2 cellular contexts compared by ENCODE assay signal in the genomic region with DNA sequence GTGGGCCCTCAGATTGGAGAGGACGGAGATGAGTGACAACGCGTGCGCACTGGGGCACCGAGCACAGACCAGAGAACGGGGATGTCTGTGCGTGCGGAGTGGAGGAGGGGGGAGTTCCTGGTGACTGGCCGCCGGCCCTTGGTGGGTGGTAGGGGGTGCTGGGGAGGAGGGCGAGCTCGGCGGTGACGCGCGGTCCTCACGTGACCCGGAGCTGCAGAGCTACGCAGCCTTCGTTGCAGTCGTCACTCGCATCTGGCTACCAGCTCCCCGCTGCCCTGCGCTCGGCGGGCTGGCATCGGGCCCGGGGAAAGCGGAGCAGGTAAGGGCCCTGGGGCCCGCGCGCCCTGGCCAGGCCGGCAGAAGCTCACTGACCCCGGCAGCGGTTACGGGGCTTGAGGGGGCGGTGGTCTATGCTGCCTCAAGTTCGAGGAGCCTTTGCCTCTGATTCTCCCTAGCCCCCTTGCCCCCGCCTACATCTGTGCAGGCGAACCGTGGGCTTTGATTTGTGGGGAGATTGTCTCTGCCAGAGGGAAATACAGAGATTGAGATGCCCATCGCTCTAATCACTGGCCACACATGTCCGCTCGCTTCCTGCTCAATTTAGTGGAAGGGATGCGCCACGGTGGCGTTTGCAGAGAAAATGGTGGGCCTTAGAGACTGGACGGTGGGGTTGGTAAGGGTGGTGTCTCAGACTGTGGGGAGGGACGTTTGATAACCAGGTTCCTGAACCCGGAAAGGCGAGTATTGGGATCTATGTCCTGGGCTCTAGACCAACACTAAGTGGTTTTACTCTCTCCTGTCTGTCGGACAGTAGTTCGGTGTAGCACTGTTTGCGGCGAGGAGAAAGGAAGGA.
TF ChIP-seq lines count a peak whose summit lies in the region.

A gene (plus strand): TSS at position 245 of the 853 bp plus-strand sequence. CDS start 3,134 bp downstream, outside the sequence.

TF ChIP-seq in liver, 16 proteins besides CTCF, POLR2A, EP300 and RAD21:
- no peak for TF ChIP-seq HNF4G (IDR thresholded peaks at IDR 0.05)
- no peak for TF ChIP-seq RXRA (IDR thresholded peaks at IDR 0.05)
- TF ChIP-seq NR2F2 (IDR thresholded peaks at IDR 0.05), result no peak
- TF ChIP-seq, protein P1, sequence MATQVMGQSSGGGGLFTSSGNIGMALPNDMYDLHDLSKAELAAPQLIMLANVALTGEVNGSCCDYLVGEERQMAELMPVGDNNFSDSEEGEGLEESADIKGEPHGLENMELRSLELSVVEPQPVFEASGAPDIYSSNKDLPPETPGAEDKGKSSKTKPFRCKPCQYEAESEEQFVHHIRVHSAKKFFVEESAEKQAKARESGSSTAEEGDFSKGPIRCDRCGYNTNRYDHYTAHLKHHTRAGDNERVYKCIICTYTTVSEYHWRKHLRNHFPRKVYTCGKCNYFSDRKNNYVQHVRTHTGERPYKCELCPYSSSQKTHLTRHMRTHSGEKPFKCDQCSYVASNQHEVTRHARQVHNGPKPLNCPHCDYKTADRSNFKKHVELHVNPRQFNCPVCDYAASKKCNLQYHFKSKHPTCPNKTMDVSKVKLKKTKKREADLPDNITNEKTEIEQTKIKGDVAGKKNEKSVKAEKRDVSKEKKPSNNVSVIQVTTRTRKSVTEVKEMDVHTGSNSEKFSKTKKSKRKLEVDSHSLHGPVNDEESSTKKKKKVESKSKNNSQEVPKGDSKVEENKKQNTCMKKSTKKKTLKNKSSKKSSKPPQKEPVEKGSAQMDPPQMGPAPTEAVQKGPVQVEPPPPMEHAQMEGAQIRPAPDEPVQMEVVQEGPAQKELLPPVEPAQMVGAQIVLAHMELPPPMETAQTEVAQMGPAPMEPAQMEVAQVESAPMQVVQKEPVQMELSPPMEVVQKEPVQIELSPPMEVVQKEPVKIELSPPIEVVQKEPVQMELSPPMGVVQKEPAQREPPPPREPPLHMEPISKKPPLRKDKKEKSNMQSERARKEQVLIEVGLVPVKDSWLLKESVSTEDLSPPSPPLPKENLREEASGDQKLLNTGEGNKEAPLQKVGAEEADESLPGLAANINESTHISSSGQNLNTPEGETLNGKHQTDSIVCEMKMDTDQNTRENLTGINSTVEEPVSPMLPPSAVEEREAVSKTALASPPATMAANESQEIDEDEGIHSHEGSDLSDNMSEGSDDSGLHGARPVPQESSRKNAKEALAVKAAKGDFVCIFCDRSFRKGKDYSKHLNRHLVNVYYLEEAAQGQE (IDR thresholded peaks at IDR 0.05), result no peak
- TF ChIP-seq EGR1 (IDR thresholded peaks at IDR 0.05; ENCODE audit: low read depth in 2 of 2), result no peak
- TF ChIP-seq, protein P2, sequence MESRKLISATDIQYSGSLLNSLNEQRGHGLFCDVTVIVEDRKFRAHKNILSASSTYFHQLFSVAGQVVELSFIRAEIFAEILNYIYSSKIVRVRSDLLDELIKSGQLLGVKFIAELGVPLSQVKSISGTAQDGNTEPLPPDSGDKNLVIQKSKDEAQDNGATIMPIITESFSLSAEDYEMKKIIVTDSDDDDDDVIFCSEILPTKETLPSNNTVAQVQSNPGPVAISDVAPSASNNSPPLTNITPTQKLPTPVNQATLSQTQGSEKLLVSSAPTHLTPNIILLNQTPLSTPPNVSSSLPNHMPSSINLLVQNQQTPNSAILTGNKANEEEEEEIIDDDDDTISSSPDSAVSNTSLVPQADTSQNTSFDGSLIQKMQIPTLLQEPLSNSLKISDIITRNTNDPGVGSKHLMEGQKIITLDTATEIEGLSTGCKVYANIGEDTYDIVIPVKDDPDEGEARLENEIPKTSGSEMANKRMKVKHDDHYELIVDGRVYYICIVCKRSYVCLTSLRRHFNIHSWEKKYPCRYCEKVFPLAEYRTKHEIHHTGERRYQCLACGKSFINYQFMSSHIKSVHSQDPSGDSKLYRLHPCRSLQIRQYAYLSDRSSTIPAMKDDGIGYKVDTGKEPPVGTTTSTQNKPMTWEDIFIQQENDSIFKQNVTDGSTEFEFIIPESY (IDR thresholded peaks at IDR 0.05), result no peak
- no peak for TF ChIP-seq FOXA2 (IDR thresholded peaks at IDR 0.05)
- TF ChIP-seq TAF1 (conservative IDR thresholded peaks at IDR 0.05), result no peak
- no peak for TF ChIP-seq HNF4A (conservative IDR thresholded peaks at IDR 0.05)
- no peak for TF ChIP-seq GABPA (IDR thresholded peaks at IDR 0.05 in 1 of 2, conservative IDR thresholded peaks at IDR 0.05 in 1 of 2)
- no peak for TF ChIP-seq JUND (IDR thresholded peaks at IDR 0.05)
- TF ChIP-seq SP1 (IDR thresholded peaks at IDR 0.05), result no peak
- TF ChIP-seq, protein P3, sequence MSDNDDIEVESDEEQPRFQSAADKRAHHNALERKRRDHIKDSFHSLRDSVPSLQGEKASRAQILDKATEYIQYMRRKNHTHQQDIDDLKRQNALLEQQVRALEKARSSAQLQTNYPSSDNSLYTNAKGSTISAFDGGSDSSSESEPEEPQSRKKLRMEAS (IDR thresholded peaks at IDR 0.05), result no peak
- no peak for TF ChIP-seq FOXA1 (IDR thresholded peaks at IDR 0.05)
- TF ChIP-seq YY1 (IDR thresholded peaks at IDR 0.05), result no peak
- TF ChIP-seq, protein P4, sequence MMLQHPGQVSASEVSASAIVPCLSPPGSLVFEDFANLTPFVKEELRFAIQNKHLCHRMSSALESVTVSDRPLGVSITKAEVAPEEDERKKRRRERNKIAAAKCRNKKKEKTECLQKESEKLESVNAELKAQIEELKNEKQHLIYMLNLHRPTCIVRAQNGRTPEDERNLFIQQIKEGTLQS (IDR thresholded peaks at IDR 0.05), result no peak

TF ChIP-seq in HepG2, 621 proteins besides CTCF, POLR2A, EP300 and RAD21:
- TF ChIP-seq, protein P5, sequence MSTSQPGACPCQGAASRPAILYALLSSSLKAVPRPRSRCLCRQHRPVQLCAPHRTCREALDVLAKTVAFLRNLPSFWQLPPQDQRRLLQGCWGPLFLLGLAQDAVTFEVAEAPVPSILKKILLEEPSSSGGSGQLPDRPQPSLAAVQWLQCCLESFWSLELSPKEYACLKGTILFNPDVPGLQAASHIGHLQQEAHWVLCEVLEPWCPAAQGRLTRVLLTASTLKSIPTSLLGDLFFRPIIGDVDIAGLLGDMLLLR (CRISPR knock-in tag; IDR thresholded peaks at IDR 0.05), result no peak
- no peak for TF ChIP-seq ZSCAN22 (CRISPR knock-in tag; IDR thresholded peaks at IDR 0.05)
TF ChIP-seq in HepG2: peak in this region for 0.
